9 cellular contexts compared by ENCODE assay signal in genomic region chr5:156326718-156327259, GRCh38. TPM values are rescaled to one million over a fixed set of nuclear protein-coding genes. Genes with fewer than 3 reads are reported as not detected.
A peak's percentile ranks its signal among the peaks of the same experiment; 100 is the strongest.
DNase-seq lines count a peak whose midpoint lies in the region; ATAC-seq and TF ChIP-seq lines count a peak whose summit lies in the region.
"Had no signal": no experiment of that assay in that cellular context is flagged by ENCODE, and none has a peak within 500 bp of the region (broad histone marks: within the 10 kb centered on the region; RNA-seq: fewer than 3 reads in every experiment).

TSS of gene SGCD (plus strand) at chr5:156327164.

- peaks cover 4% of the 10 kb centered on the region for H3K4me1 ChIP-seq in lower lobe of right lung
- peaks cover 5 to 28% of the 10 kb centered on the region in 2 donors for H3K4me1 ChIP-seq in thoracic aorta (ENCODE audit: control insufficient read depth in 1 of 2, low read depth in 2 of 2)

- H3K9me3 ChIP-seq in lower lobe of right lung (no peaks in the 10 kb centered on the region), thoracic aorta (no peaks in the 10 kb centered on the region)

- ATAC-seq in lower lobe of right lung: peak; percentile 77 to 87
- ATAC-seq in thoracic aorta (ENCODE audit: insufficient number of reproducible peaks, low FRiP score, low read depth): peak; percentile 76

- H3K4me3 Mint-ChIP-seq in endothelial cell (ENCODE audit: unreplicated experiment): no peak within 1 kb of the TSS
- H3K4me3 Mint-ChIP-seq in T-helper 2 cell treated with Interferon-gamma antibody and Interleukin-4, amounts not matched to agents 5 μg/mL and 100 μg/mL, for 36 hours: no peak within 1 kb of the TSS
- H3K4me3 Mint-ChIP-seq: stimulated activated naive CD8-positive, alpha-beta T cell treated with anti-CD3 and anti-CD28 coated beads, Interleukin-15, Interleukin-2, amounts not matched to agents 100 ng/mL and 50 ng/mL, for 24 hours had no signal

- no peaks in the 10 kb centered on the region for H3K27me3 Mint-ChIP-seq in endothelial cell (ENCODE audit: unreplicated experiment)
- H3K27me3 Mint-ChIP-seq in T-helper 2 cell treated with Interferon-gamma antibody and Interleukin-4, amounts not matched to agents 5 μg/mL and 100 μg/mL, for 36 hours (ENCODE audit: low read depth): peaks cover 8% of the 10 kb centered on the region

- H3K27ac Mint-ChIP-seq in endothelial cell (ENCODE audit: unreplicated experiment): peak within 1 kb of the TSS; percentile 2
- no peak within 1 kb of the TSS for H3K27ac Mint-ChIP-seq in T-helper 2 cell treated with Interferon-gamma antibody and Interleukin-4, amounts not matched to agents 5 μg/mL and 100 μg/mL, for 36 hours
- H3K27ac Mint-ChIP-seq: stimulated activated naive CD8-positive, alpha-beta T cell treated with anti-CD3 and anti-CD28 coated beads, Interleukin-15, Interleukin-2, amounts not matched to agents 100 ng/mL and 50 ng/mL, for 24 hours had no signal

- H3K36me3 ChIP-seq in lower lobe of right lung: no peaks in the 10 kb centered on the region
- H3K36me3 ChIP-seq in thoracic aorta: no peaks in the 10 kb centered on the region

- peaks cover 11% of the 10 kb centered on the region for H3K4me1 Mint-ChIP-seq in endothelial cell (ENCODE audit: unreplicated experiment)
- no peaks in the 10 kb centered on the region for H3K4me1 Mint-ChIP-seq in T-helper 2 cell treated with Interferon-gamma antibody and Interleukin-4, amounts not matched to agents 5 μg/mL and 100 μg/mL, for 36 hours (ENCODE audit: low read depth)

- no peaks in the 10 kb centered on the region for H3K36me3 Mint-ChIP-seq in endothelial cell (ENCODE audit: low read depth, unreplicated experiment)
- H3K36me3 Mint-ChIP-seq in T-helper 2 cell treated with Interferon-gamma antibody and Interleukin-4, amounts not matched to agents 5 μg/mL and 100 μg/mL, for 36 hours (ENCODE audit: low read depth): no peaks in the 10 kb centered on the region

- in situ Hi-C loops in GM13977 (cut with MboI; ENCODE audit: low pct_unique_long_range_greater_than_20kb, low sequenced_read_pairs, unreplicated experiment): no loop called here

- H3K4me3 ChIP-seq in lower lobe of right lung: peak within 1 kb of the TSS; percentile 43
- H3K4me3 ChIP-seq in thoracic aorta: peak within 1 kb of the TSS; percentile 77

- H3K9me3 Mint-ChIP-seq in endothelial cell (ENCODE audit: unreplicated experiment): no peaks in the 10 kb centered on the region
- no peaks in the 10 kb centered on the region for H3K9me3 Mint-ChIP-seq in T-helper 2 cell treated with Interferon-gamma antibody and Interleukin-4, amounts not matched to agents 5 μg/mL and 100 μg/mL, for 36 hours
- H3K9me3 Mint-ChIP-seq: stimulated activated naive CD8-positive, alpha-beta T cell treated with anti-CD3 and anti-CD28 coated beads, Interleukin-15, Interleukin-2, amounts not matched to agents 100 ng/mL and 50 ng/mL, for 24 hours had no signal

- H3K27ac ChIP-seq in lower lobe of right lung (peak within 1 kb of the TSS; percentile 51), thoracic aorta (peak within 1 kb of the TSS; percentile 67 to 75)

- intact Hi-C loops in lower lobe of right lung (cut with DNase I): no loop called here

- peak; percentile 28 for DNase-seq in NCI-H2227 treated with DMSO at 0.1 percent for 48 hours (lab: John Stamatoyannopoulos, UW)
- peak; percentile 4 for DNase-seq in endothelial cell (ENCODE audit: low spot score)
- DNase-seq in lower lobe of right lung: peak; percentile 47
- DNase-seq in thoracic aorta (ENCODE audit: low spot score): peak; percentile 14
- DNase-seq in HT-29 (ENCODE audit: low spot score): no peak
- DNase-seq in GM13977 (ENCODE audit: low spot score): no peak
- no peak for DNase-seq in GM20000 (ENCODE audit: low spot score)
- DNase-seq in T-helper 2 cell treated with Interferon-gamma antibody and Interleukin-4, amounts not matched to agents 5 μg/mL and 100 μg/mL, for 36 hours (ENCODE audit: low spot score): no peak

- H3K27me3 ChIP-seq in lower lobe of right lung (ENCODE audit: low read depth): no peaks in the 10 kb centered on the region
- no peaks in the 10 kb centered on the region for H3K27me3 ChIP-seq in thoracic aorta (replicated peaks; ENCODE audit: insufficient read depth)

- TF ChIP-seq CTCF in endothelial cell (IDR thresholded peaks at IDR 0.05; ENCODE audit: unreplicated experiment): no peak
- no peak for TF ChIP-seq CTCF in lower lobe of right lung (IDR thresholded peaks at IDR 0.05)
- TF ChIP-seq CTCF in thoracic aorta (IDR thresholded peaks at IDR 0.05): no peak
- TF ChIP-seq CTCF in GM13977 (IDR thresholded peaks at IDR 0.05; ENCODE audit: extremely low read depth, insufficient read depth, missing control alignments): no peak
- TF ChIP-seq CTCF in GM20000 (IDR thresholded peaks at IDR 0.05; ENCODE audit: extremely low read depth, missing control alignments): no peak

RNA-seq across cellular contexts. Expression of gene SGCD, which starts in this region (rescaled TPM):
- total RNA-seq in endothelial cell (ENCODE audit: unreplicated experiment) (1.2 TPM), lower lobe of right lung (6.0 TPM), thoracic aorta (10 to 100 TPM; 20.4 to 40.3 TPM)
- total RNA-seq in HT-29 (2014; rRNA removed; shearing (Covaris generic)): not detected in 2 replicates

Comparison
In these comparisons a context has a peak if more than half of its experiments do, and no peak if none do; other contexts are left out.
1. DNase-seq: peak in NCI-H2227 treated with DMSO at 0.1 percent for 48 hours (single experiment), endothelial cell (single experiment), lower lobe of right lung (single experiment) and thoracic aorta (single experiment); none in HT-29 (single experiment), GM13977 (single experiment), GM20000 (single experiment) and T-helper 2 cell treated with Interferon-gamma antibody and Interleukin-4, amounts not matched to agents 5 μg/mL and 100 μg/mL, for 36 hours (single experiment).